In genomic region chr3:158106773-158107461, GRCh38 we compare ENCODE assay signal across 8 cellular contexts. TPM values are rescaled to one million over a fixed set of nuclear protein-coding genes. Genes with fewer than 3 reads are reported as not detected.
DNase-seq lines count a peak whose midpoint lies in the region; ATAC-seq and TF ChIP-seq lines count a peak whose summit lies in the region.

No MANE protein-coding gene starts in this region.

- DNase-seq in left cardiac atrium (peak; percentile 19), left ventricle myocardium superior (no peak), NCI-H526 (lab: John Stamatoyannopoulos, UW) (peak; percentile 13 to 75), cardiac fibroblast (ENCODE audit: low read depth in 2 of 2) (no peak), psoas muscle (peak in 1 of 2 donors; percentile 48), GOT3 (lab: John Stamatoyannopoulos, UW) (no peak)
- no peak for DNase-seq in NK-92 treated with Interleukin-12 subunit alpha and Interleukin-12 subunit beta, amount 100 ng/mL, for 24 hours (lab: John Stamatoyannopoulos, UW)

- H3K36me3 ChIP-seq in psoas muscle (ENCODE audit: insufficient read depth in 1 of 2, low read depth in 1 of 2): no peaks in the 10 kb centered on the region

- WGBS in psoas muscle, 3 donors: 3 to 4% (median 4%) methylated on average over 37 of the region's 37 CpGs

- peaks cover 20% of the 10 kb centered on the region for H3K4me1 ChIP-seq in psoas muscle

- H3K4me3 ChIP-seq in cardiac fibroblast (replicated peaks in 1 of 2; ENCODE audit: low read depth in 2 of 2, low read length in 2 of 2) (peak overlapping the region; percentile 44 to 65), psoas muscle (peak overlapping the region; percentile 60)

- intact Hi-C loops in left cardiac atrium (cut with DNase I): no loop called here
- intact Hi-C loops in left ventricle myocardium superior (cut with micrococcal nuclease): no loop called here
- intact Hi-C loops in psoas muscle (cut with DNase I): loop anchor here in 1 of 2 donors (10.0 kb wide), 1 partner anchor 492 kb away; no protein-coding TSS in a partner anchor

- H3K27ac ChIP-seq in psoas muscle: no peak overlapping the region

- peaks cover 13 to 73% (median 40%) of the 10 kb centered on the region in 3 donors for H3K27me3 ChIP-seq in psoas muscle (ENCODE audit: insufficient read depth in 3 of 3, low read length in 2 of 3)

- no peak for TF ChIP-seq CTCF in cardiac fibroblast (IDR thresholded peaks at IDR 0.05; ENCODE audit: low read depth, low read length)
- TF ChIP-seq CTCF in psoas muscle (IDR thresholded peaks at IDR 0.05): no peak

- no peak for ATAC-seq in left cardiac atrium
- no peak for ATAC-seq in left ventricle myocardium superior
- no peak for ATAC-seq in psoas muscle
- ATAC-seq in HG03108 (IDR thresholded peaks at IDR 0.05; ENCODE audit: unreplicated experiment): no peak

- H3K9me3 ChIP-seq in psoas muscle: no peaks in the 10 kb centered on the region

RNA-seq across cellular contexts. Expression of gene SHOX2, which starts 0.7 kb away (rescaled TPM):
- total RNA-seq in left cardiac atrium (1 to 10 TPM; 1.5 to 3.5 TPM), left ventricle myocardium superior (0.87 TPM), psoas muscle (under 1 TPM in 3 of 4 donors, not detected in 1; 0.13 to 0.24 (median 0.20) TPM)
- under 1 TPM; 0.22 to 0.34 (median 0.30) TPM for polyA plus RNA-seq in psoas muscle

RNA-seq across cellular contexts. Expression of gene RSRC1, which starts 3.0 kb away (rescaled TPM):
- 10 to 100 TPM; 22.6 to 23.6 TPM for total RNA-seq in left cardiac atrium
- 20.6 TPM for total RNA-seq in left ventricle myocardium superior
- total RNA-seq in psoas muscle: 10 to 100 TPM; 16.1 to 26.3 (median 19.4) TPM
- 10 to 100 TPM; 12.9 to 27.2 (median 19.8) TPM for polyA plus RNA-seq in psoas muscle

Comparison
In these comparisons a context has a peak if more than half of its experiments do, and no peak if none do; other contexts are left out.
1. DNase-seq: peak in left cardiac atrium (single experiment) and NCI-H526 (2 of 2); none in left ventricle myocardium superior (single experiment), cardiac fibroblast (0 of 2), NK-92 treated with Interleukin-12 subunit alpha and Interleukin-12 subunit beta, amount 100 ng/mL, for 24 hours (single experiment) and GOT3 (single experiment).